ENCODE assay signal across 1 cellular context in genomic region chr14:103847954-103848719, GRCh38.
TF ChIP-seq lines count a peak whose summit lies in the region.

No MANE protein-coding gene starts in this region.

TF ChIP-seq in HCT116, 20 proteins besides CTCF, POLR2A, EP300 and RAD21 (continued from another document):
- TF ChIP-seq, protein P1, sequence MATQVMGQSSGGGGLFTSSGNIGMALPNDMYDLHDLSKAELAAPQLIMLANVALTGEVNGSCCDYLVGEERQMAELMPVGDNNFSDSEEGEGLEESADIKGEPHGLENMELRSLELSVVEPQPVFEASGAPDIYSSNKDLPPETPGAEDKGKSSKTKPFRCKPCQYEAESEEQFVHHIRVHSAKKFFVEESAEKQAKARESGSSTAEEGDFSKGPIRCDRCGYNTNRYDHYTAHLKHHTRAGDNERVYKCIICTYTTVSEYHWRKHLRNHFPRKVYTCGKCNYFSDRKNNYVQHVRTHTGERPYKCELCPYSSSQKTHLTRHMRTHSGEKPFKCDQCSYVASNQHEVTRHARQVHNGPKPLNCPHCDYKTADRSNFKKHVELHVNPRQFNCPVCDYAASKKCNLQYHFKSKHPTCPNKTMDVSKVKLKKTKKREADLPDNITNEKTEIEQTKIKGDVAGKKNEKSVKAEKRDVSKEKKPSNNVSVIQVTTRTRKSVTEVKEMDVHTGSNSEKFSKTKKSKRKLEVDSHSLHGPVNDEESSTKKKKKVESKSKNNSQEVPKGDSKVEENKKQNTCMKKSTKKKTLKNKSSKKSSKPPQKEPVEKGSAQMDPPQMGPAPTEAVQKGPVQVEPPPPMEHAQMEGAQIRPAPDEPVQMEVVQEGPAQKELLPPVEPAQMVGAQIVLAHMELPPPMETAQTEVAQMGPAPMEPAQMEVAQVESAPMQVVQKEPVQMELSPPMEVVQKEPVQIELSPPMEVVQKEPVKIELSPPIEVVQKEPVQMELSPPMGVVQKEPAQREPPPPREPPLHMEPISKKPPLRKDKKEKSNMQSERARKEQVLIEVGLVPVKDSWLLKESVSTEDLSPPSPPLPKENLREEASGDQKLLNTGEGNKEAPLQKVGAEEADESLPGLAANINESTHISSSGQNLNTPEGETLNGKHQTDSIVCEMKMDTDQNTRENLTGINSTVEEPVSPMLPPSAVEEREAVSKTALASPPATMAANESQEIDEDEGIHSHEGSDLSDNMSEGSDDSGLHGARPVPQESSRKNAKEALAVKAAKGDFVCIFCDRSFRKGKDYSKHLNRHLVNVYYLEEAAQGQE (IDR thresholded peaks at IDR 0.05; ENCODE audit: low read depth), result no peak
- no peak; the same call in 1 of the 2 replicates for TF ChIP-seq ZFX (IDR thresholded peaks at IDR 0.05)
- TF ChIP-seq JUND (IDR thresholded peaks at IDR 0.05), result no peak
- TF ChIP-seq ZNF274 (IDR thresholded peaks at IDR 0.05; ENCODE audit: low read depth, low read length), result no peak
